In genomic region chr2:122389694-122390093, GRCh38 we compare ENCODE assay signal across 14 cellular contexts.
"Had no signal": no experiment of that assay in that cellular context is flagged by ENCODE, and none has a peak within 500 bp of the region (broad histone marks: within the 10 kb centered on the region; RNA-seq: fewer than 3 reads in every experiment).

No MANE protein-coding gene starts in this region.

- ATAC-seq: esophagus mucosa, left ventricle myocardium superior, T-helper 17 cell had no signal

- H3K27ac ChIP-seq: brain microvascular endothelial cell, thyroid gland, WERI-Rb-1 had no signal

- H3K27me3 Mint-ChIP-seq: T-helper 17 cell had no signal

- H3K27ac Mint-ChIP-seq: nephron, T-helper 17 cell had no signal

- DNase-seq: activated CD4-positive, alpha-beta T cell treated with anti-CD3 and anti-CD28 coated beads, Interleukin-2, amount 50 U/mL, for 48 hours; activated effector memory CD4-positive, alpha-beta T cell treated with Interleukin-2 at 50 U/mL for 16 hours; activated naive CD4-positive, alpha-beta T cell treated with anti-CD3 and anti-CD28 coated beads, Interleukin-2, amount 50 U/mL, for 16 hours; brain microvascular endothelial cell; cerebellar nuclear complex; left ventricle myocardium superior; mesenchymal stem cell; stimulated activated CD4-positive, alpha-beta T cell treated with anti-CD3 and anti-CD28 coated beads, Interleukin-12 subunit alpha, Interleukin-12 subunit beta, amount 100 ng/mL, for 4 hours; stimulated activated CD4-positive, alpha-beta T cell treated with anti-CD3 and anti-CD28 coated beads, Interleukin-2, amount 100 ng/mL, for 24 hours; T-helper 17 cell; thyroid gland; WERI-Rb-1 had no signal

- H3K4me3 Mint-ChIP-seq: nephron, T-helper 17 cell had no signal

- H3K4me1 Mint-ChIP-seq: T-helper 17 cell had no signal
